In the genomic region with DNA sequence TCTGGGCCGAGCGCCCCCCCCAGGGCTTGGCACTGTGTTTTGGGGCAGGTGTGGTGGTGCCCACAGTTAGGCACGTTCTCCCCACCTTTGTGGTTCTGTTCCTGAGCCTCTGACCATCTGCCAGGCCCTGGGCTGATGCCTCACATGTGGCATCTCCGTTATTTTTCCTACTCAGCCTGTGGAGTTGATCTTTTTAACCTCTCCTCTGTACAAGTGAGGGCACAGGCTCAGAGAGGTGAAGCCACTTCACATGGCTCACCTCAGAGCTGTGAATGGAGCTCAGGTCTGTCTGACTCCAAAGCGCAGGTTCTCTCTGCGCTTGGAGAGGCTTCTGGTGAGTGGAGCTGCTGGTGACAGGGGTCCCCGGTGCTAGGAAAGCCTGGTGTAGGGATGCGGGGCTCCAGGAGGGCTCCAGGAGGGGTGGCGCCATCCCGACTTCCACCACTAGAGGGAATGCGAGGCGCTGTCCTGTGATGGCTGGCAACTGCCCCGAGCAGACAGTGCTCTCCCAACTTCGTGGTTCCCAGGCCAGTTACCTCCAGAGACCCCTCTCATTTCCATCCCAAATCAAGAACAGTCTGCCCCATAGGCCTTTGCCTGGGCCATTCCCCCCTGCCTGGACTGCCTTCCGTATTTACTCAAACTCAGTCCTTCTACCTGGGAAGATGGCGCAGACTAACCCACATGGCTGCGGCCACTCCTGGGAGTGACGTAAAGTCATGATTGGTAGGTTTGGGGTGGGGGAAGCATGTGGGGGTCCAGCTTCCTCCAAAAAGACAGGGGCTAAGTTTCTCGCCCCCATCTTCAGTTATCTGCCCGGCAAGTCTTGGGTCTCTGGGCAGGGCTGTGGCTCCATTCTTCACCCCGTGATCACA, we compare ENCODE assay signal across 8 cellular contexts. TPM values are rescaled to one million over a fixed set of nuclear protein-coding genes. Genes with fewer than 3 reads are reported as not detected.
DNase-seq lines count a peak whose midpoint lies in the region; ATAC-seq and TF ChIP-seq lines count a peak whose summit lies in the region.

No MANE protein-coding gene starts in this region.

- no peak overlapping the region for H3K4me2 ChIP-seq in MM.1S (ENCODE audit: low read depth, low read length)

- H3K9me2 ChIP-seq in MM.1S (replicated peaks; ENCODE audit: insufficient read depth, low read length), result no peaks in the 10 kb centered on the region

- no peak for TF ChIP-seq POLR2A in prostate gland (IDR thresholded peaks at IDR 0.05)

- no peaks in the 10 kb centered on the region for H4K20me1 ChIP-seq in MM.1S (ENCODE audit: insufficient read depth, low read length)

- no peak overlapping the region for H2AFZ ChIP-seq in MM.1S (ENCODE audit: low read length)

- intact Hi-C loops in prostate gland (cut with DNase I), result no loop called here

- no peak for ATAC-seq in HG03342 (IDR thresholded peaks at IDR 0.05; ENCODE audit: unreplicated experiment)

- H3K27me3 ChIP-seq in MM.1S (replicated peaks; ENCODE audit: insufficient read depth, low read length), result no peaks in the 10 kb centered on the region
- H3K27me3 ChIP-seq in prostate gland (replicated peaks; ENCODE audit: insufficient read depth), result no peaks in the 10 kb centered on the region

- H3K9me3 ChIP-seq in MM.1S (replicated peaks; ENCODE audit: insufficient read depth, low read length) (no peaks in the 10 kb centered on the region), prostate gland (no peaks in the 10 kb centered on the region)

- peak; percentile 82 for DNase-seq in ELF-1 (ENCODE audit: low read depth, low spot score)
- DNase-seq in MM.1S, result peak; percentile 12
- DNase-seq in activated T-cell treated with anti-CD3 and anti-CD28 coated beads, Interleukin-2, amount 50 U/mL, for 1 hour, result peak; percentile 66
- DNase-seq in fibroblast of villous mesenchyme (ENCODE audit: low read depth), result no peak
- DNase-seq in prostate gland (ENCODE audit: low spot score), result no peak
- DNase-seq in NK-92 treated with Interleukin-12 subunit alpha and Interleukin-12 subunit beta, amount 100 ng/mL, for 24 hours (lab: John Stamatoyannopoulos, UW), result no peak
- DNase-seq in globus pallidus (ENCODE audit: low spot score), result no peak

- no peaks in the 10 kb centered on the region for H3K79me2 ChIP-seq in MM.1S (ENCODE audit: low read length)

- no peak overlapping the region for H3K4me3 ChIP-seq in MM.1S (ENCODE audit: low read length)
- H3K4me3 ChIP-seq in fibroblast of villous mesenchyme (ENCODE audit: low read depth, low read length), result no peak overlapping the region
- H3K4me3 ChIP-seq in prostate gland, result no peak overlapping the region

- H3K9ac ChIP-seq in MM.1S (ENCODE audit: low read length), result no peak overlapping the region

- H3K36me3 ChIP-seq in MM.1S (replicated peaks; ENCODE audit: insufficient read depth, low read length) (no peaks in the 10 kb centered on the region), prostate gland (no peaks in the 10 kb centered on the region)

- TF ChIP-seq CTCF in MM.1S (IDR thresholded peaks at IDR 0.05; ENCODE audit: low read length) (peak; percentile 41), fibroblast of villous mesenchyme (IDR thresholded peaks at IDR 0.05; ENCODE audit: insufficient read depth, low read depth, low read length) (peak; percentile 83), prostate gland (IDR thresholded peaks at IDR 0.05) (peak; percentile 25 to 64 (median 45))

- H3K4me1 ChIP-seq in MM.1S (ENCODE audit: low read length) (no peaks in the 10 kb centered on the region), prostate gland (replicated peaks) (no peaks in the 10 kb centered on the region)

- 73% methylated on average over 20 of the region's 21 CpGs for WGBS in prostate gland

- H3K27ac ChIP-seq in MM.1S (ENCODE audit: low read length) (no peak overlapping the region), prostate gland (no peak overlapping the region)

- no peaks in the 10 kb centered on the region for H3F3A ChIP-seq in MM.1S (ENCODE audit: insufficient read depth, low read length)

RNA-seq across cellular contexts. Expression of a gene that starts 9.9 kb away (rescaled TPM):
- total RNA-seq in fibroblast of villous mesenchyme, result 3.9 TPM in 2 replicates
- 10 to 100 TPM; 10.3 to 15.4 TPM for total RNA-seq in prostate gland

RNA-seq across cellular contexts. Expression of a gene that starts 47.0 kb away (rescaled TPM):
- 16.4 and 18.4 TPM in 2 replicates for total RNA-seq in fibroblast of villous mesenchyme
- total RNA-seq in prostate gland, result 10 to 100 TPM; 13.1 to 57.7 TPM

Comparison
In these comparisons a context has a peak if more than half of its experiments do, and no peak if none do; other contexts are left out.
1. DNase-seq: peak in ELF-1 (single experiment), MM.1S (single experiment) and activated T-cell treated with anti-CD3 and anti-CD28 coated beads, Interleukin-2, amount 50 U/mL, for 1 hour (single experiment); none in fibroblast of villous mesenchyme (single experiment), prostate gland (single experiment), NK-92 treated with Interleukin-12 subunit alpha and Interleukin-12 subunit beta, amount 100 ng/mL, for 24 hours (single experiment) and globus pallidus (single experiment).
2. Peak in every context shown above with its lines, with median percentiles within 50 percentile points of each other: CTCF ChIP-seq.